In genomic region chr10:91797077-91797690, GRCh38 we compare ENCODE assay signal across 8 cellular contexts. TPM values are rescaled to one million over a fixed set of nuclear protein-coding genes. Genes with fewer than 3 reads are reported as not detected.
DNase-seq lines count a peak whose midpoint lies in the region; ATAC-seq and TF ChIP-seq lines count a peak whose summit lies in the region.

No MANE protein-coding gene starts in this region.

- H3K36me3 ChIP-seq in BLaER1 (peaks cover 10% of the 10 kb centered on the region), Loucy (ENCODE audit: insufficient read depth, low read length) (no peaks in the 10 kb centered on the region)

- no peak for DNase-seq in natural killer cell treated with Interleukin-12 subunit alpha and Interleukin-12 subunit beta and Interleukin-15 and Interleukin-18, amount 100 ng/mL, for 72 hours (ENCODE audit: low spot score)
- DNase-seq in HUDEP-2 (lab: John Stamatoyannopoulos, UW; ENCODE audit: unreplicated experiment in 76 of 76) (no peak), NCI-H1048 (lab: John Stamatoyannopoulos, UW) (no peak), mesenteric fat pad (ENCODE audit: low spot score) (no peak)

- no peaks in the 10 kb centered on the region for H3K9me2 ChIP-seq in Loucy (replicated peaks; ENCODE audit: low read depth, low read length)

- H3K9ac ChIP-seq in BLaER1 (peak overlapping the region; percentile 95), Loucy (ENCODE audit: low read depth, low read length, poor library complexity, severe bottlenecking) (peak overlapping the region; percentile 98)

- H3K4me2 ChIP-seq in BLaER1, result peak overlapping the region; percentile 93
- peak overlapping the region; percentile 93 for H3K4me2 ChIP-seq in Loucy (ENCODE audit: low read depth, low read length, poor library complexity, severe bottlenecking)

- H3K27me3 Mint-ChIP-seq in dendritic cell treated with granulocyte-macrophage colony-stimulating factor and Interleukin-4, amounts not matched to agents 40 ng/mL and 50 ng/mL, for 4 days, result peaks cover 6% of the 10 kb centered on the region
- H3K27me3 Mint-ChIP-seq in natural killer cell treated with Interleukin-12 subunit alpha and Interleukin-12 subunit beta and Interleukin-15 and Interleukin-18, amount 100 ng/mL, for 72 hours, result peaks cover 0 to 3% of the 10 kb centered on the region in 2 donors

- no peaks in the 10 kb centered on the region for H3K27me3 ChIP-seq in BLaER1
- H3K27me3 ChIP-seq in Loucy (ENCODE audit: insufficient read depth, low read length, poor library complexity, severe bottlenecking), result no peaks in the 10 kb centered on the region

- H3K9me3 Mint-ChIP-seq in dendritic cell treated with granulocyte-macrophage colony-stimulating factor and Interleukin-4, amounts not matched to agents 40 ng/mL and 50 ng/mL, for 4 days, result no peaks in the 10 kb centered on the region
- H3K9me3 Mint-ChIP-seq in natural killer cell treated with Interleukin-12 subunit alpha and Interleukin-12 subunit beta and Interleukin-15 and Interleukin-18, amount 100 ng/mL, for 72 hours, result no peaks in the 10 kb centered on the region

- peak overlapping the region; percentile 90 for H2AFZ ChIP-seq in Loucy (ENCODE audit: low read length)

- no peak for ATAC-seq in natural killer cell treated with Interleukin-12 subunit alpha and Interleukin-12 subunit beta and Interleukin-15 and Interleukin-18, amount 100 ng/mL, for 72 hours
- ATAC-seq in HG02798 (IDR thresholded peaks at IDR 0.05; ENCODE audit: poor library complexity, unreplicated experiment), result no peak

- peaks cover 48% of the 10 kb centered on the region for H3K4me1 Mint-ChIP-seq in dendritic cell treated with granulocyte-macrophage colony-stimulating factor and Interleukin-4, amounts not matched to agents 40 ng/mL and 50 ng/mL, for 4 days (ENCODE audit: low read depth)
- H3K4me1 Mint-ChIP-seq in natural killer cell treated with Interleukin-12 subunit alpha and Interleukin-12 subunit beta and Interleukin-15 and Interleukin-18, amount 100 ng/mL, for 72 hours (ENCODE audit: low read depth in 2 of 2), result peaks cover 45 to 57% of the 10 kb centered on the region in 2 donors

- peaks cover 44% of the 10 kb centered on the region for H3K36me3 Mint-ChIP-seq in dendritic cell treated with granulocyte-macrophage colony-stimulating factor and Interleukin-4, amounts not matched to agents 40 ng/mL and 50 ng/mL, for 4 days (ENCODE audit: low read depth)
- H3K36me3 Mint-ChIP-seq in natural killer cell treated with Interleukin-12 subunit alpha and Interleukin-12 subunit beta and Interleukin-15 and Interleukin-18, amount 100 ng/mL, for 72 hours, result no peaks in the 10 kb centered on the region

- H3K4me3 ChIP-seq in BLaER1 (peak overlapping the region; percentile 97), Loucy (ENCODE audit: low read length, poor library complexity, severe bottlenecking) (peak overlapping the region; percentile 89)

- H3K4me1 ChIP-seq in BLaER1, result peaks cover 36% of the 10 kb centered on the region
- peaks cover 39% of the 10 kb centered on the region for H3K4me1 ChIP-seq in Loucy (ENCODE audit: insufficient read depth, low read length, poor library complexity, severe bottlenecking)

- intact Hi-C loops in dendritic cell treated with granulocyte-macrophage colony-stimulating factor and Interleukin-4, amounts not matched to agents 40 ng/mL and 50 ng/mL, for 4 days (cut with micrococcal nuclease), result loop anchor here (5.0 kb wide), 2 partner anchors 110 to 125 kb away; partner anchors contain the start of genes BTAF1 and FGFBP3

- H3K79me2 ChIP-seq in Loucy (ENCODE audit: insufficient read depth, low read length), result peaks cover 52% of the 10 kb centered on the region

- no peak for TF ChIP-seq CTCF in Loucy (conservative IDR thresholded peaks at IDR 0.05; ENCODE audit: low read length)

- H3K27ac ChIP-seq in BLaER1, result peak overlapping the region; percentile 94

- H3K9me3 ChIP-seq in BLaER1 (no peaks in the 10 kb centered on the region), Loucy (ENCODE audit: insufficient read depth, low read depth, low read length) (no peaks in the 10 kb centered on the region)

- peak overlapping the region; percentile 99 for H3K27ac Mint-ChIP-seq in dendritic cell treated with granulocyte-macrophage colony-stimulating factor and Interleukin-4, amounts not matched to agents 40 ng/mL and 50 ng/mL, for 4 days
- H3K27ac Mint-ChIP-seq in natural killer cell treated with Interleukin-12 subunit alpha and Interleukin-12 subunit beta and Interleukin-15 and Interleukin-18, amount 100 ng/mL, for 72 hours, result peak overlapping the region; percentile 89 to 98

- H3F3A ChIP-seq in Loucy (ENCODE audit: low read depth), result no peaks in the 10 kb centered on the region

- peaks cover 31% of the 10 kb centered on the region for H4K20me1 ChIP-seq in BLaER1
- H4K20me1 ChIP-seq in Loucy (ENCODE audit: insufficient read depth, low read length, poor library complexity, severe bottlenecking), result peaks cover 36% of the 10 kb centered on the region

- H3K4me3 Mint-ChIP-seq in dendritic cell treated with granulocyte-macrophage colony-stimulating factor and Interleukin-4, amounts not matched to agents 40 ng/mL and 50 ng/mL, for 4 days, result peak overlapping the region; percentile 96
- peak overlapping the region; percentile 96 for H3K4me3 Mint-ChIP-seq in natural killer cell treated with Interleukin-12 subunit alpha and Interleukin-12 subunit beta and Interleukin-15 and Interleukin-18, amount 100 ng/mL, for 72 hours

RNA-seq across cellular contexts. Expression of gene TNKS2, which starts 1.0 kb away (rescaled TPM):
- 10 to 100 TPM; 22.5 to 31.7 TPM for total RNA-seq in natural killer cell treated with Interleukin-12 subunit alpha and Interleukin-12 subunit beta and Interleukin-15 and Interleukin-18, amount 100 ng/mL, for 72 hours
- 33.7 TPM for total RNA-seq in mesenteric fat pad
